1 cellular context compared by ENCODE assay signal in genomic region chr17:63960006-63960405, GRCh38.
TF ChIP-seq lines count a peak whose summit lies in the region.

No MANE protein-coding gene starts in this region.

TF ChIP-seq in HepG2, 621 proteins besides CTCF, POLR2A, EP300 and RAD21:
- TF ChIP-seq HNRNPL (IDR thresholded peaks at IDR 0.05; ENCODE audit: low read depth, low read length) (0 out of 2 replicates have a peak, but pooled peaks have one; percentile 30), BCL3 (CRISPR knock-in tag; IDR thresholded peaks at IDR 0.05) (no peak)
TF ChIP-seq in HepG2: peak in this region for 1.
